In the genomic region with DNA sequence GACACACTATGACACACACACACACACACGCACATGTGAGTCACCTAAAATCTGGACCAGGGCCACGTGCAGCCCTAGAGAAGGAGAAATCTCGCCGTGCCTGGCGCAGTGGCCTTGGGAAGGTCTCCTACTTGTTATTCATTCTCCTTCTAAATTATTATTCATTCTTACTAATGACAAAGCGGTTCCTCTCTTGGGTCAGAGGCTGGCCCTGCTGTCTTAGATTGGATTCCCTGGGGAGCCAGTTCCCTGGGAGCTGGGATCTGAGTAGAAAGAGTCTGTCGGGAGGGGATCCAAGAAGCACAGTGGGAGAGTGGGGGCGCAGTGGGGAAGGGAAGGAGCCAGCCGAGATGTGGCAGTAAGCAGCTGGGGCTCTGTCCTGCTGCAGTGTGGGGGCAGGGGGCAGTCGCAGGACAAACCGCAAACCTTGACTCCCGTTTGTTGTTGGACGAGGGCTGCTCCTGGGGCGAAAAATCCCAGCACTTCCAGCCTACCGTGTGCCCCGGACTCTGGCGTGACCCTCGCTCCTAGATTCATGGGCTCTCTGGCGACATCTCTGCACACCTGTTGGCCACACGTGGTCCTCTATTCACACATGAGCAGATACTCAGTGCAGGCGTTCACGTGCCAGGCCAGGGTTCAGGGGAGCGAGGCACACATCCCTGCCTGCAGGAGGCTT, we compare ENCODE assay signal across 17 cellular contexts. TPM values are rescaled to one million over a fixed set of nuclear protein-coding genes. Genes with fewer than 3 reads are reported as not detected.
DNase-seq lines count a peak whose midpoint lies in the region; ATAC-seq and TF ChIP-seq lines count a peak whose summit lies in the region.
"Had no signal": no experiment of that assay in that cellular context is flagged by ENCODE, and none has a peak within 500 bp of the region (broad histone marks: within the 10 kb centered on the region; RNA-seq: fewer than 3 reads in every experiment).

No MANE protein-coding gene starts in this region.

- TF ChIP-seq CTCF in adrenal gland (IDR thresholded peaks at IDR 0.05) (no peak), smooth muscle cell (IDR thresholded peaks at IDR 0.05; ENCODE audit: borderline replicate concordance, insufficient read depth, poor library complexity, severe bottlenecking) (no peak), type B pancreatic cell (conservative IDR thresholded peaks at IDR 0.05) (no peak), lower leg skin (IDR thresholded peaks at IDR 0.05) (no peak)

- H3K27ac ChIP-seq in adrenal gland (peak overlapping the region in 3 of 5 donors; percentile 91 to 95 (median 94)), smooth muscle cell (ENCODE audit: low read depth) (peak overlapping the region; percentile 99)
- H3K27ac ChIP-seq: BLaER1 treated with 17β-estradiol and CSF1 and Interleukin-3, amounts not matched to agents 10 nM and 100 nM had no signal

- DNase-seq in H7 = peak; percentile 82
- DNase-seq in adrenal gland = peak; percentile 67 to 93 (median 89)
- DNase-seq in fibroblast of gingiva (ENCODE audit: low read depth) = peak; percentile 24
- DNase-seq in smooth muscle cell (lab: John Stamatoyannopoulos, UW; ENCODE audit: unreplicated experiment) = no peak
- no peak for DNase-seq in central memory CD4-positive, alpha-beta T cell
- no peak for DNase-seq in type B pancreatic cell (ENCODE audit: extremely low spot score, unreplicated experiment)
- DNase-seq in lower leg skin (ENCODE audit: low spot score in 2 of 2) = no peak
- DNase-seq: activated CD4-positive, alpha-beta T cell treated with anti-CD3 and anti-CD28 coated beads, Interleukin-2, amount 50 U/mL, for 48 hours; activated T-cell treated with anti-CD3 and anti-CD28 coated beads, Interleukin-2, amount 50 U/mL, for 4 hours; DMS153; Kasumi-1; NCI-H1436; NCI-H2227 treated with DMSO at 0.1 percent for 48 hours; stimulated activated naive CD8-positive, alpha-beta T cell treated with anti-CD3 and anti-CD28 coated beads, Interleukin-15, amount 100 ng/mL, for 72 hours had no signal

- H3K27me3 ChIP-seq in H7 (ENCODE audit: control insufficient read depth, insufficient read depth, low read length) (no peaks in the 10 kb centered on the region; the same call in 1 of the 2 replicates), adrenal gland (no peaks in the 10 kb centered on the region), smooth muscle cell (ENCODE audit: low read depth) (no peaks in the 10 kb centered on the region)
- H3K27me3 ChIP-seq: BLaER1 treated with 17β-estradiol and CSF1 and Interleukin-3, amounts not matched to agents 10 nM and 100 nM had no signal

- TF ChIP-seq POLR2A in adrenal gland (IDR thresholded peaks at IDR 0.05) = no peak
- TF ChIP-seq POLR2A in lower leg skin (IDR thresholded peaks at IDR 0.05) = no peak

- intact Hi-C loops in adrenal gland (cut with DNase I) (loop anchor here in 1 of 2 donors (10.0 kb wide), 1 partner anchor 181 kb away; the partner anchor contains the start of gene KLHDC4), lower leg skin (cut with DNase I; ENCODE audit: low total_unique reads) (no loop called here)

- 45 to 64% (median 50%) methylated on average over 22 to 23 of the region's 23 CpGs for WGBS in adrenal gland, 4 donors
- WGBS in smooth muscle cell (ENCODE audit: low lambda C conversion rate) = 81% methylated on average over 21 of the region's 23 CpGs
- WGBS in lower leg skin, 2 donors = 69 to 70% methylated on average over 23 of the region's 23 CpGs

- ATAC-seq in HG03354 (IDR thresholded peaks at IDR 0.05; ENCODE audit: poor library complexity, severe bottlenecking, unreplicated experiment) = no peak
- ATAC-seq: activated T-cell treated with anti-CD3 and anti-CD28 coated beads, Interleukin-2, amount 50 U/mL, for 4 hours; stimulated activated naive CD8-positive, alpha-beta T cell treated with anti-CD3 and anti-CD28 coated beads, Interleukin-15, amount 100 ng/mL, for 72 hours had no signal

- no peak overlapping the region for H3K4me3 Mint-ChIP-seq in type B pancreatic cell
- H3K4me3 Mint-ChIP-seq: activated T-cell treated with anti-CD3 and anti-CD28 coated beads, Interleukin-2, amount 50 U/mL, for 4 hours; stimulated activated naive CD8-positive, alpha-beta T cell treated with anti-CD3 and anti-CD28 coated beads, Interleukin-15, amount 100 ng/mL, for 72 hours had no signal

- H3K4me3 ChIP-seq in H7 (ENCODE audit: insufficient read depth, low read depth, low read length) (no peak overlapping the region), adrenal gland (no peak overlapping the region), smooth muscle cell (no peak overlapping the region), lower leg skin (ENCODE audit: low read depth, poor library complexity, severe bottlenecking) (no peak overlapping the region)
- H3K4me3 ChIP-seq: BLaER1 treated with 17β-estradiol and CSF1 and Interleukin-3, amounts not matched to agents 10 nM and 100 nM; left lung had no signal

- no peaks in the 10 kb centered on the region for H3K36me3 Mint-ChIP-seq in type B pancreatic cell

- H3K27me3 Mint-ChIP-seq in type B pancreatic cell = peaks cover 22% of the 10 kb centered on the region

- H3K9me3 ChIP-seq in adrenal gland (replicated peaks in 1 of 3) (no peaks in the 10 kb centered on the region), smooth muscle cell (replicated peaks; ENCODE audit: low read depth) (no peaks in the 10 kb centered on the region)
- H3K9me3 ChIP-seq: BLaER1 treated with 17β-estradiol and CSF1 and Interleukin-3, amounts not matched to agents 10 nM and 100 nM; left lung had no signal

- no peak overlapping the region for H3K27ac Mint-ChIP-seq in type B pancreatic cell
- H3K27ac Mint-ChIP-seq: stimulated activated naive CD8-positive, alpha-beta T cell treated with anti-CD3 and anti-CD28 coated beads, Interleukin-15, amount 100 ng/mL, for 72 hours had no signal

- no peak overlapping the region for H3K9ac ChIP-seq in smooth muscle cell (ENCODE audit: low read depth)
- H3K9ac ChIP-seq: BLaER1 treated with 17β-estradiol and CSF1 and Interleukin-3, amounts not matched to agents 10 nM and 100 nM had no signal

- H3K4me1 ChIP-seq in adrenal gland (replicated peaks in 1 of 2) = peaks cover 20 to 28% of the 10 kb centered on the region in 2 donors
- peaks cover 24% of the 10 kb centered on the region for H3K4me1 ChIP-seq in smooth muscle cell (ENCODE audit: low read depth)

- H3K79me2 ChIP-seq in smooth muscle cell (ENCODE audit: low read depth) = no peaks in the 10 kb centered on the region

- peaks cover 4% of the 10 kb centered on the region for H3K9me3 Mint-ChIP-seq in type B pancreatic cell
- H3K9me3 Mint-ChIP-seq: activated T-cell treated with anti-CD3 and anti-CD28 coated beads, Interleukin-2, amount 50 U/mL, for 4 hours; stimulated activated naive CD8-positive, alpha-beta T cell treated with anti-CD3 and anti-CD28 coated beads, Interleukin-15, amount 100 ng/mL, for 72 hours had no signal

- H3F3A ChIP-seq in smooth muscle cell (ENCODE audit: low read depth) = peaks cover 38% of the 10 kb centered on the region

- peaks cover 21% of the 10 kb centered on the region for H3K4me1 Mint-ChIP-seq in type B pancreatic cell (ENCODE audit: unreplicated experiment)
- H3K4me1 Mint-ChIP-seq: stimulated activated naive CD8-positive, alpha-beta T cell treated with anti-CD3 and anti-CD28 coated beads, Interleukin-15, amount 100 ng/mL, for 72 hours had no signal

- no peaks in the 10 kb centered on the region for H3K36me3 ChIP-seq in H7 (replicated peaks; ENCODE audit: control insufficient read depth, insufficient read depth, low read length)
- H3K36me3 ChIP-seq in adrenal gland (replicated peaks in 1 of 2) = no peaks in the 10 kb centered on the region
- H3K36me3 ChIP-seq in smooth muscle cell (ENCODE audit: low read depth) = no peaks in the 10 kb centered on the region
- H3K36me3 ChIP-seq: BLaER1 treated with 17β-estradiol and CSF1 and Interleukin-3, amounts not matched to agents 10 nM and 100 nM; left lung had no signal

- no peaks in the 10 kb centered on the region for H4K20me1 ChIP-seq in smooth muscle cell (ENCODE audit: low read depth)

- H2AFZ ChIP-seq in smooth muscle cell (ENCODE audit: low read depth) = no peak overlapping the region

- H3K4me2 ChIP-seq in smooth muscle cell = peak overlapping the region; percentile 41
- H3K4me2 ChIP-seq: BLaER1 treated with 17β-estradiol and CSF1 and Interleukin-3, amounts not matched to agents 10 nM and 100 nM had no signal

RNA-seq across cellular contexts. Expression of gene JPH3, which starts 18.7 kb away (rescaled TPM):
- 24.0 and 25.6 TPM in 2 replicates for total RNA-seq in H7 (2014; rRNA removed; shearing (Covaris generic))
- total RNA-seq in adrenal gland (1 to 10 TPM in 2 of 8 donors, under 1 TPM in 5, not detected in 1; 0.10 to 3.7 (median 0.38) TPM), smooth muscle cell (2.4 and 4.9 TPM in 2 replicates), type B pancreatic cell (ENCODE audit: low replicate concordance) (7.2 and 27.5 TPM in 2 replicates), lower leg skin (not detected)
- polyA plus RNA-seq in adrenal gland (1 to 10 TPM in 1 of 3 donors, under 1 TPM in 2; 0.71 to 1.4 (median 0.82) TPM), smooth muscle cell (2.1 and 4.3 TPM in 2 replicates)
- total RNA-seq: activated T-cell treated with anti-CD3 and anti-CD28 coated beads, Interleukin-2, amount 50 U/mL, for 4 hours had no signal

Comparison
In these comparisons a context has a peak if more than half of its experiments do, and no peak if none do; other contexts are left out.
1. DNase-seq: peak in H7 (single experiment), adrenal gland (7 of 7) and fibroblast of gingiva (single experiment); none in smooth muscle cell (single experiment), central memory CD4-positive, alpha-beta T cell (single experiment), type B pancreatic cell (single experiment) and lower leg skin (0 of 2).